19 cellular contexts compared by ENCODE assay signal in genomic region chr21:46482846-46483231, GRCh38. TPM values are rescaled to one million over a fixed set of nuclear protein-coding genes. Genes with fewer than 3 reads are reported as not detected.
DNase-seq lines count a peak whose midpoint lies in the region; ATAC-seq and TF ChIP-seq lines count a peak whose summit lies in the region.
"Had no signal": no experiment of that assay in that cellular context is flagged by ENCODE, and none has a peak within 500 bp of the region (broad histone marks: within the 10 kb centered on the region; RNA-seq: fewer than 3 reads in every experiment).

No MANE protein-coding gene starts in this region.

- no peak overlapping the region for H3K4me3 Mint-ChIP-seq in activated CD4-positive, alpha-beta memory T cell treated with anti-CD3 and anti-CD28 coated beads for 36 hours
- H3K4me3 Mint-ChIP-seq in activated CD4-positive, alpha-beta memory T cell treated with anti-CD3 and anti-CD28 coated beads, Interleukin-2, amount 10 ng/mL, durations not matched to agents 7 days and 5 days = no peak overlapping the region
- no peak overlapping the region for H3K4me3 Mint-ChIP-seq in CD4-positive, alpha-beta memory T cell
- no peak overlapping the region for H3K4me3 Mint-ChIP-seq in activated T-helper 17 cell treated with anti-CD3 and anti-CD28 coated beads, Interleukin-2, amount 50 U/mL, for 72 hours
- H3K4me3 Mint-ChIP-seq in natural killer cell treated with Interleukin-12 subunit alpha and Interleukin-12 subunit beta and Interleukin-15 and Interleukin-18, amount 100 ng/mL, for 72 hours = peak overlapping the region; percentile 41
- no peak overlapping the region for H3K4me3 Mint-ChIP-seq in WTC11
- H3K4me3 Mint-ChIP-seq: B cell had no signal

- H3K27ac Mint-ChIP-seq in activated CD4-positive, alpha-beta memory T cell treated with anti-CD3 and anti-CD28 coated beads for 36 hours = peak overlapping the region; percentile 26
- no peak overlapping the region for H3K27ac Mint-ChIP-seq in activated CD4-positive, alpha-beta memory T cell treated with anti-CD3 and anti-CD28 coated beads, Interleukin-2, amount 10 ng/mL, durations not matched to agents 7 days and 5 days
- peak overlapping the region in 6 of 7 donors; percentile 47 to 85 (median 74) for H3K27ac Mint-ChIP-seq in CD4-positive, alpha-beta memory T cell
- H3K27ac Mint-ChIP-seq in activated T-helper 17 cell treated with anti-CD3 and anti-CD28 coated beads, Interleukin-2, amount 50 U/mL, for 72 hours = peak overlapping the region; percentile 3
- peak overlapping the region; percentile 65 for H3K27ac Mint-ChIP-seq in natural killer cell treated with Interleukin-12 subunit alpha and Interleukin-12 subunit beta and Interleukin-15 and Interleukin-18, amount 100 ng/mL, for 72 hours
- H3K27ac Mint-ChIP-seq in WTC11 = no peak overlapping the region
- H3K27ac Mint-ChIP-seq: B cell had no signal

- POLR2A ChIA-PET in activated CD4-positive, alpha-beta memory T cell treated with anti-CD3 and anti-CD28 coated beads for 36 hours (lab: Charles Lee) = interaction anchor here (1.5 kb wide), 1 partner anchor 8 kb away, joined by 4 read pairs; no protein-coding TSS in a partner anchor
- POLR2A ChIA-PET in activated CD4-positive, alpha-beta memory T cell treated with anti-CD3 and anti-CD28 coated beads, Interleukin-2, amount 10 ng/mL, durations not matched to agents 7 days and 5 days (lab: Charles Lee) = interaction anchor here (1.0 to 2.2 kb wide), 3 partner anchors 11 to 25 kb away, joined by 3 to 9 read pairs (median 8); partner anchors contain the start of gene DIP2A
- POLR2A ChIA-PET in CD4-positive, alpha-beta memory T cell (lab: Charles Lee; ENCODE audit: partially characterized antibody) = interaction anchor here (1.0 to 1.4 kb wide), 2 partner anchors 11 to 20 kb away, joined by 3 read pairs; no protein-coding TSS in a partner anchor
- POLR2A ChIA-PET in WTC11 (lab: Charles Lee) = no interaction called here

- no peaks in the 10 kb centered on the region for H3K9me3 ChIP-seq in CD4-positive, alpha-beta memory T cell (ENCODE audit: control insufficient read depth in 1 of 2, low read length in 2 of 2)
- H3K9me3 ChIP-seq in suprapubic skin = no peaks in the 10 kb centered on the region

- H3K27me3 Mint-ChIP-seq in activated CD4-positive, alpha-beta memory T cell treated with anti-CD3 and anti-CD28 coated beads for 36 hours = no peaks in the 10 kb centered on the region
- H3K27me3 Mint-ChIP-seq in activated CD4-positive, alpha-beta memory T cell treated with anti-CD3 and anti-CD28 coated beads, Interleukin-2, amount 10 ng/mL, durations not matched to agents 7 days and 5 days = no peaks in the 10 kb centered on the region
- H3K27me3 Mint-ChIP-seq in CD4-positive, alpha-beta memory T cell = no peaks in the 10 kb centered on the region
- no peaks in the 10 kb centered on the region for H3K27me3 Mint-ChIP-seq in activated T-helper 17 cell treated with anti-CD3 and anti-CD28 coated beads, Interleukin-2, amount 50 U/mL, for 72 hours
- no peaks in the 10 kb centered on the region for H3K27me3 Mint-ChIP-seq in natural killer cell treated with Interleukin-12 subunit alpha and Interleukin-12 subunit beta and Interleukin-15 and Interleukin-18, amount 100 ng/mL, for 72 hours
- no peaks in the 10 kb centered on the region for H3K27me3 Mint-ChIP-seq in WTC11 (ENCODE audit: low read depth)
- H3K27me3 Mint-ChIP-seq: B cell had no signal

- H3K27ac ChIP-seq in CD4-positive, alpha-beta memory T cell (ENCODE audit: low read depth, low read length) = no peak overlapping the region
- no peak overlapping the region for H3K27ac ChIP-seq in suprapubic skin
- H3K27ac ChIP-seq: GM23248 had no signal

- peaks cover 8% of the 10 kb centered on the region for H3K36me3 ChIP-seq in CD4-positive, alpha-beta memory T cell (ENCODE audit: insufficient read depth, low read length)
- peaks cover 7% of the 10 kb centered on the region for H3K36me3 ChIP-seq in suprapubic skin

- no peak for TF ChIP-seq EP300 in suprapubic skin (IDR thresholded peaks at IDR 0.05)

- no peak for ATAC-seq in activated T-helper 17 cell treated with anti-CD3 and anti-CD28 coated beads, Interleukin-2, amount 50 U/mL, for 72 hours (replicated peaks)
- no peak for ATAC-seq in natural killer cell treated with Interleukin-12 subunit alpha and Interleukin-12 subunit beta and Interleukin-15 and Interleukin-18, amount 100 ng/mL, for 72 hours
- ATAC-seq in left ventricle myocardium superior (no peak), WTC11 (no peak)
- ATAC-seq: GM12878, HepG2 had no signal

- H3K4me1 ChIP-seq in CD4-positive, alpha-beta memory T cell (ENCODE audit: insufficient read depth, low read length) = peaks cover 11% of the 10 kb centered on the region
- peaks cover 13% of the 10 kb centered on the region for H3K4me1 ChIP-seq in suprapubic skin

- TF ChIP-seq CTCF in suprapubic skin (IDR thresholded peaks at IDR 0.05) = no peak
- no peak for TF ChIP-seq CTCF in WTC11 (IDR thresholded peaks at IDR 0.05)

- no peak for TF ChIP-seq POLR2A in suprapubic skin (IDR thresholded peaks at IDR 0.05)

- peaks cover 9% of the 10 kb centered on the region for H3K36me3 Mint-ChIP-seq in activated CD4-positive, alpha-beta memory T cell treated with anti-CD3 and anti-CD28 coated beads for 36 hours
- peaks cover 29% of the 10 kb centered on the region for H3K36me3 Mint-ChIP-seq in activated CD4-positive, alpha-beta memory T cell treated with anti-CD3 and anti-CD28 coated beads, Interleukin-2, amount 10 ng/mL, durations not matched to agents 7 days and 5 days (ENCODE audit: low read depth)
- H3K36me3 Mint-ChIP-seq in CD4-positive, alpha-beta memory T cell = peaks cover 32 to 43% of the 10 kb centered on the region in 2 donors
- peaks cover 59% of the 10 kb centered on the region for H3K36me3 Mint-ChIP-seq in activated T-helper 17 cell treated with anti-CD3 and anti-CD28 coated beads, Interleukin-2, amount 50 U/mL, for 72 hours (ENCODE audit: low read depth)
- H3K36me3 Mint-ChIP-seq in natural killer cell treated with Interleukin-12 subunit alpha and Interleukin-12 subunit beta and Interleukin-15 and Interleukin-18, amount 100 ng/mL, for 72 hours = peaks cover 4% of the 10 kb centered on the region
- peaks cover 11% of the 10 kb centered on the region for H3K36me3 Mint-ChIP-seq in WTC11

- intact Hi-C loops in activated CD4-positive, alpha-beta memory T cell treated with anti-CD3 and anti-CD28 coated beads for 36 hours (cut with micrococcal nuclease) = no loop called here
- intact Hi-C loops in CD4-positive, alpha-beta memory T cell (cut with micrococcal nuclease) = no loop called here
- intact Hi-C loops in left ventricle myocardium superior (cut with micrococcal nuclease) = no loop called here

- no peaks in the 10 kb centered on the region for H3K9me3 Mint-ChIP-seq in activated CD4-positive, alpha-beta memory T cell treated with anti-CD3 and anti-CD28 coated beads for 36 hours
- no peaks in the 10 kb centered on the region for H3K9me3 Mint-ChIP-seq in activated CD4-positive, alpha-beta memory T cell treated with anti-CD3 and anti-CD28 coated beads, Interleukin-2, amount 10 ng/mL, durations not matched to agents 7 days and 5 days
- no peaks in the 10 kb centered on the region for H3K9me3 Mint-ChIP-seq in CD4-positive, alpha-beta memory T cell
- no peaks in the 10 kb centered on the region for H3K9me3 Mint-ChIP-seq in activated T-helper 17 cell treated with anti-CD3 and anti-CD28 coated beads, Interleukin-2, amount 50 U/mL, for 72 hours
- H3K9me3 Mint-ChIP-seq in natural killer cell treated with Interleukin-12 subunit alpha and Interleukin-12 subunit beta and Interleukin-15 and Interleukin-18, amount 100 ng/mL, for 72 hours = no peaks in the 10 kb centered on the region
- H3K9me3 Mint-ChIP-seq in WTC11 = no peaks in the 10 kb centered on the region

- H3K4me3 ChIP-seq in CD4-positive, alpha-beta memory T cell (ENCODE audit: low read length in 2 of 2) = no peak overlapping the region
- no peak overlapping the region for H3K4me3 ChIP-seq in suprapubic skin
- H3K4me3 ChIP-seq: GM12878, GM23248 had no signal

- 76% methylated on average over 2 of the region's 2 CpGs for WGBS in suprapubic skin

- CTCF ChIA-PET in activated CD4-positive, alpha-beta memory T cell treated with anti-CD3 and anti-CD28 coated beads for 36 hours (lab: Charles Lee) = no interaction called here
- CTCF ChIA-PET in activated CD4-positive, alpha-beta memory T cell treated with anti-CD3 and anti-CD28 coated beads, Interleukin-2, amount 10 ng/mL, durations not matched to agents 7 days and 5 days (lab: Charles Lee) = interaction anchor here (1.2 to 1.5 kb wide), 2 partner anchors 14 to 49 kb away, joined by 3 to 4 read pairs; no protein-coding TSS in a partner anchor
- CTCF ChIA-PET in CD4-positive, alpha-beta memory T cell (lab: Charles Lee; ENCODE audit: partially characterized antibody) = no interaction called here
- CTCF ChIA-PET in WTC11 (lab: Charles Lee) = no interaction called here

- no peaks in the 10 kb centered on the region for H3K27me3 ChIP-seq in CD4-positive, alpha-beta memory T cell (ENCODE audit: insufficient read depth, low read length)
- no peaks in the 10 kb centered on the region for H3K27me3 ChIP-seq in suprapubic skin

- peaks cover 16% of the 10 kb centered on the region for H3K4me1 Mint-ChIP-seq in activated CD4-positive, alpha-beta memory T cell treated with anti-CD3 and anti-CD28 coated beads for 36 hours (ENCODE audit: low read depth)
- H3K4me1 Mint-ChIP-seq in activated CD4-positive, alpha-beta memory T cell treated with anti-CD3 and anti-CD28 coated beads, Interleukin-2, amount 10 ng/mL, durations not matched to agents 7 days and 5 days = peaks cover 18% of the 10 kb centered on the region
- peaks cover 32 to 52% (median 36%) of the 10 kb centered on the region in 4 donors for H3K4me1 Mint-ChIP-seq in CD4-positive, alpha-beta memory T cell
- H3K4me1 Mint-ChIP-seq in activated T-helper 17 cell treated with anti-CD3 and anti-CD28 coated beads, Interleukin-2, amount 50 U/mL, for 72 hours = peaks cover 11% of the 10 kb centered on the region
- peaks cover 32 to 39% of the 10 kb centered on the region in 2 donors for H3K4me1 Mint-ChIP-seq in natural killer cell treated with Interleukin-12 subunit alpha and Interleukin-12 subunit beta and Interleukin-15 and Interleukin-18, amount 100 ng/mL, for 72 hours (ENCODE audit: low read depth in 2 of 2)
- H3K4me1 Mint-ChIP-seq in WTC11 = no peaks in the 10 kb centered on the region
- H3K4me1 Mint-ChIP-seq: B cell had no signal

- DNase-seq in activated CD4-positive, alpha-beta memory T cell treated with anti-CD3 and anti-CD28 coated beads for 36 hours = no peak
- no peak for DNase-seq in activated CD4-positive, alpha-beta memory T cell treated with anti-CD3 and anti-CD28 coated beads, Interleukin-2, amount 10 ng/mL, durations not matched to agents 7 days and 5 days
- DNase-seq in CD4-positive, alpha-beta memory T cell = no peak
- DNase-seq in natural killer cell treated with Interleukin-12 subunit alpha and Interleukin-12 subunit beta and Interleukin-15 and Interleukin-18, amount 100 ng/mL, for 72 hours (ENCODE audit: low spot score) = no peak
- DNase-seq in suprapubic skin (ENCODE audit: low spot score in 2 of 2) (no peak), left ventricle myocardium superior (no peak), WTC11 (ENCODE audit: low spot score) (no peak)
- DNase-seq: DMS53, EL, HCEC 1CT, KG1, NCI-H187, NCI-H2227 treated with DMSO at 0.1 percent for 48 hours, NCI-H774 had no signal

RNA-seq across cellular contexts. Expression of gene DIP2A, which starts 24.1 kb away (rescaled TPM):
- total RNA-seq in activated CD4-positive, alpha-beta memory T cell treated with anti-CD3 and anti-CD28 coated beads for 36 hours = 10 to 100 TPM; 32.0 to 35.3 TPM
- total RNA-seq in activated CD4-positive, alpha-beta memory T cell treated with anti-CD3 and anti-CD28 coated beads, Interleukin-2, amount 10 ng/mL, durations not matched to agents 7 days and 5 days = 10 to 100 TPM; 52.9 to 53.2 TPM
- total RNA-seq in CD4-positive, alpha-beta memory T cell = 10 to 100 TPM; 94.6 to 95.9 TPM
- 10 to 100 TPM; 14.1 to 17.8 TPM for polyA plus RNA-seq in CD4-positive, alpha-beta memory T cell
- total RNA-seq in activated T-helper 17 cell treated with anti-CD3 and anti-CD28 coated beads, Interleukin-2, amount 50 U/mL, for 72 hours = 10 to 100 TPM; 43.6 to 49.3 TPM
- 10 to 100 TPM; 39.4 to 71.6 TPM for total RNA-seq in natural killer cell treated with Interleukin-12 subunit alpha and Interleukin-12 subunit beta and Interleukin-15 and Interleukin-18, amount 100 ng/mL, for 72 hours
- 100 to 1,000 TPM in 1 of 4 donors, 10 to 100 TPM in 3; 42.3 to 141 (median 52.8) TPM for total RNA-seq in suprapubic skin
- total RNA-seq in left ventricle myocardium superior = 28.5 TPM
- 36.7 to 39.4 TPM (median 38.8 TPM) in 3 replicates for total RNA-seq in WTC11 (2021)

Comparison
In these comparisons a context has a peak if more than half of its experiments do, and no peak if none do; other contexts are left out.
1. H3K27ac Mint-ChIP-seq: peak in activated CD4-positive, alpha-beta memory T cell treated with anti-CD3 and anti-CD28 coated beads for 36 hours (single experiment), CD4-positive, alpha-beta memory T cell (6 of 7), activated T-helper 17 cell treated with anti-CD3 and anti-CD28 coated beads, Interleukin-2, amount 50 U/mL, for 72 hours (single experiment) and natural killer cell treated with Interleukin-12 subunit alpha and Interleukin-12 subunit beta and Interleukin-15 and Interleukin-18, amount 100 ng/mL, for 72 hours (2 of 2); none in activated CD4-positive, alpha-beta memory T cell treated with anti-CD3 and anti-CD28 coated beads, Interleukin-2, amount 10 ng/mL, durations not matched to agents 7 days and 5 days (single experiment) and WTC11 (single experiment).